Comparison of ENCODE assay signal across 24 cellular contexts in the genomic region with DNA sequence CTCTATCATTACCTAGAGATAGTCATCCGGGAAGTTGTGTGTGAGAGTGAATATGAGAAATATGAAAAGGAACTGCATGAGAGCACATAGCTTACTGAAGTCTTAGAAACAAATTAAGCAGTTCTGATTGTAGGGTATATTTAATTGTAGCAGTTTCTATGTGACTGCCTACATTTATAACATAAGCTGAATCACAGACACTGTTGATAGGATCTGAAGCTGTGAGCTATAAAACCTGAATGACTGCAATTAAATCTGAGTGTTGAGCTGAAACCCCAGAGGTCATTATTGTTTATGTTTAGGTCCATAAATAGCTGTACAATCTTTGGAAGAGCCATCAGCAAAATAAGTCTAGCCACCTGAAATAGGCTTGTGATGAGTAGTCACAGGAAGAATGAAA.
"Had no signal": no experiment of that assay in that cellular context is flagged by ENCODE, and none has a peak within 500 bp of the region (broad histone marks: within the 10 kb centered on the region; RNA-seq: fewer than 3 reads in every experiment).

No MANE protein-coding gene starts in this region.

- H3K4me1 ChIP-seq: esophagus squamous epithelium, heart right ventricle, lower lobe of right lung, pancreas, right atrium auricular region, spleen, upper lobe of right lung, uterus had no signal

- H3K36me3 ChIP-seq: esophagus squamous epithelium, heart right ventricle, lower lobe of right lung, neutrophil, pancreas, right atrium auricular region, spleen, transverse colon, upper lobe of right lung, uterus had no signal

- H3K4me3 ChIP-seq: coronary artery, esophagus squamous epithelium, heart right ventricle, lower lobe of right lung, pancreas, right atrium auricular region, spleen, transverse colon, upper lobe of right lung, uterus had no signal

- H3K27me3 ChIP-seq: heart right ventricle, neutrophil, pancreas, right atrium auricular region, spleen, transverse colon, upper lobe of right lung, uterus had no signal

- H3K27ac ChIP-seq: coronary artery, esophagus squamous epithelium, heart right ventricle, lower lobe of right lung, neutrophil, pancreas, right atrium auricular region, spleen, transverse colon, upper lobe of right lung, uterus had no signal

- ATAC-seq: heart right ventricle; left cardiac atrium; left ventricle myocardium superior; lower lobe of right lung; natural killer cell; pancreas; sciatic nerve; stimulated activated naive B cell treated with anti-CD40 and anti-IgM and Interleukin-4, amounts not matched to agents 10 μg/mL and 1 μg/mL and 100 μg/mL, for 72 hours; upper lobe of right lung had no signal

- H3K9me3 ChIP-seq: esophagus squamous epithelium, heart right ventricle, lower lobe of right lung, neutrophil, pancreas, right atrium auricular region, transverse colon, upper lobe of right lung, uterus had no signal

- DNase-seq: dermis blood vessel endothelial cell; effector memory CD4-positive, alpha-beta T cell; erythroblast; esophagus squamous epithelium; foreskin melanocyte; glutamatergic neuron; heart right ventricle; hippocampal formation; left cardiac atrium; left ventricle myocardium superior; lower lobe of right lung; natural killer cell; pancreas; spleen; stimulated activated CD4-positive, alpha-beta T cell treated with anti-CD3 and anti-CD28 coated beads, Interleukin-15, amount 100 ng/mL, for 24 hours; stimulated activated CD4-positive, alpha-beta T cell treated with anti-CD3 and anti-CD28 coated beads, Interleukin-2, amount 100 ng/mL, for 48 hours; stimulated activated naive B cell treated with anti-CD40 and anti-IgM and Interleukin-4, amounts not matched to agents 10 μg/mL and 1 μg/mL and 100 μg/mL, for 72 hours; transverse colon; upper lobe of right lung; uterus had no signal
